Comparison of ENCODE assay signal across 16 cellular contexts in the genomic region with DNA sequence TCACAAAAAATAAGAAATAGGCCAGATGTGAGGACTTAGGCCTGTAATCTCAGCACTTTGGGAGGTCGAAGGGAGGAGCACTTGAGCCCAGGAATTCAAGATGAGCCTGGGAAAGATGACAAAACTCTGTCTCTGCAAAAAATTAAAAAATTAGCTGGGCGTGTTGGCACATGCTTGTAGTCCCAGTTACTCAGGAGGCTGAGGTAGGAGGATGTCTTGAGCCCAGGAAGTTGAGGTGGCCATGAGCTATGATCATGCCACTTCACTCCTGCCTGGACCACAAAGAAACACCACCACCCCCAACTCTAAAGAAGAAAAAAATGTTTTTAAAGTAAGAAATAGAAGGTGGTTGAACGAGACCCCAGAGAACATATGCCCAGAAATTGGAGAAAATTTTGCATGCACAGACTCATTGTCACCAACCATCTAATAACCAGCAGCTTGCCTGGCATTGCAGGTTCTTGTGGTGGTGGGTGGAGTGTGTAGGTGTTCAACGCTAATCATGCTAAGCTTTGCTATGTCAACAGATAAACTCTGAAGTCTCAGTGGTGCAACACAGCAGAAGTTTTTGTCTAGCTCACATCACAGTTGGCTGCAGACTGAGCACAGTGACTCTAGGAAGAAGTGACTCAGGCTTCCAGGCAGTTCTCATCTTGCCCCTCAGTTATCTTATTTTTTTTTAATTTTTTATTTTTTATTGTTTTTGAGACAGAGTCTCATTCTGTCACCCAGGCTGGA. TPM values are rescaled to one million over a fixed set of nuclear protein-coding genes. Genes with fewer than 3 reads are reported as not detected.
DNase-seq lines count a peak whose midpoint lies in the region; ATAC-seq, FAIRE-seq and TF ChIP-seq lines count a peak whose summit lies in the region.
"Had no signal": no experiment of that assay in that cellular context is flagged by ENCODE, and none has a peak within 500 bp of the region (broad histone marks: within the 10 kb centered on the region; RNA-seq: fewer than 3 reads in every experiment).

No MANE protein-coding gene starts in this region.

- no peak overlapping the region for H4K5ac ChIP-seq in IMR-90 (ENCODE audit: low read depth, low read length)

- H3K36me3 ChIP-seq in IMR-90 (ENCODE audit: control insufficient read depth, insufficient read depth, low read length) (no peaks in the 10 kb centered on the region), keratinocyte (ENCODE audit: control insufficient read depth in 2 of 2, extremely low read depth in 1 of 2, insufficient read depth in 2 of 2, low read length in 2 of 2) (no peaks in the 10 kb centered on the region), aorta (ENCODE audit: control insufficient read depth in 1 of 2, insufficient read depth in 2 of 2, low read length in 1 of 2) (no peaks in the 10 kb centered on the region)
- H3K36me3 ChIP-seq: gastroesophageal sphincter, Peyer's patch had no signal

- no peak overlapping the region for H2AK9ac ChIP-seq in IMR-90 (replicated peaks; ENCODE audit: low read depth, low read length, poor library complexity)

- H3K14ac ChIP-seq in IMR-90 (replicated peaks; ENCODE audit: low read depth, low read length), result no peak overlapping the region

- H2BK20ac ChIP-seq in IMR-90 (ENCODE audit: low read depth, low read length), result no peak overlapping the region

- H3K79me1 ChIP-seq in IMR-90 (ENCODE audit: low read depth in 1 of 2, low read length in 2 of 2), result no peaks in the 10 kb centered on the region

- POLR2A ChIA-PET in IMR-90 (lab: Charles Lee; ENCODE audit: unreplicated experiment), result no interaction called here

- no peak overlapping the region for H3K4me2 ChIP-seq in IMR-90 (ENCODE audit: low read depth, low read length)
- peak overlapping the region; percentile 41 for H3K4me2 ChIP-seq in keratinocyte (ENCODE audit: control insufficient read depth, extremely low read depth, insufficient read depth, low read depth, low read length)
- H3K4me2 ChIP-seq: smooth muscle cell had no signal

- H3K23ac ChIP-seq in IMR-90 (ENCODE audit: low read depth, low read length), result no peak overlapping the region

- dilution Hi-C loops in IMR-90 (cut with HindIII; ENCODE audit: low sequenced_read_pairs, unreplicated experiment), result no loop called here
- dilution Hi-C loops in keratinocyte (cut with MboI; ENCODE audit: extremely low pct_ligation_motif_present, low sequenced_read_pairs), result no loop called here

- ATAC-seq in IMR-90 (ENCODE audit: low read depth) (no peak; the same call in 1 of the 2 replicates), aorta (ENCODE audit: low FRiP score) (no peak)
- ATAC-seq: gastroesophageal sphincter had no signal

- H3K79me2 ChIP-seq in keratinocyte (ENCODE audit: control insufficient read depth, insufficient read depth, low read length), result no peaks in the 10 kb centered on the region

- H2AFZ ChIP-seq in IMR-90 (replicated peaks; ENCODE audit: low read length, poor library complexity), result no peak overlapping the region
- H2AFZ ChIP-seq in keratinocyte (ENCODE audit: control insufficient read depth, low read length), result no peak overlapping the region

- H3K4me1 Mint-ChIP-seq in activated naive CD4-positive, alpha-beta T cell treated with anti-CD3 and anti-CD28 coated beads for 36 hours (ENCODE audit: low read depth), result peaks cover 60% of the 10 kb centered on the region

- H3K27me3 ChIP-seq in IMR-90 (ENCODE audit: control insufficient read depth, insufficient read depth, low read length) (no peaks in the 10 kb centered on the region; the same call in 1 of the 2 replicates), keratinocyte (ENCODE audit: control insufficient read depth, extremely low read depth, insufficient read depth, low read length) (no peaks in the 10 kb centered on the region), aorta (ENCODE audit: control insufficient read depth in 1 of 2, insufficient read depth in 2 of 2, low read length in 1 of 2) (no peaks in the 10 kb centered on the region)
- H3K27me3 ChIP-seq: gastroesophageal sphincter, Peyer's patch had no signal

- H2AK5ac ChIP-seq in IMR-90 (ENCODE audit: low read depth, low read length), result no peak overlapping the region

- no peak for TF ChIP-seq POLR2A in IMR-90 (IDR thresholded peaks at IDR 0.05; ENCODE audit: low read depth, low read length)

- no peak overlapping the region for H3K18ac ChIP-seq in IMR-90 (ENCODE audit: low read depth, low read length)

- no peak overlapping the region for H2BK5ac ChIP-seq in IMR-90 (ENCODE audit: low read depth, low read length, poor library complexity, severe bottlenecking)

- FAIRE-seq in keratinocyte (lab: Jason Lieb, UNC), result peak; percentile 49
- FAIRE-seq: endometrium, TTC549 had no signal

- CTCF ChIA-PET in IMR-90 (lab: Yijun Ruan, JAX), result interaction anchor here (0.9 kb wide), 1 partner anchor 8 kb away, joined by 3 read pairs; no protein-coding TSS in a partner anchor
- CTCF ChIA-PET in activated naive CD4-positive, alpha-beta T cell treated with anti-CD3 and anti-CD28 coated beads for 36 hours (lab: Charles Lee), result interaction anchor here (0.7 to 0.8 kb wide), 6 partner anchors 9 to 264 kb away, joined by 3 to 6 read pairs (median 3); no protein-coding TSS in a partner anchor

- H3K4me1 ChIP-seq in IMR-90 (ENCODE audit: control insufficient read depth, insufficient read depth, low read length), result no peaks in the 10 kb centered on the region
- H3K4me1 ChIP-seq in keratinocyte (ENCODE audit: control insufficient read depth, extremely low read depth, insufficient read depth, low read length), result peaks cover 15% of the 10 kb centered on the region
- H3K4me1 ChIP-seq in aorta (ENCODE audit: control insufficient read depth in 1 of 2, insufficient read depth in 2 of 2, low read length in 2 of 2), result no peaks in the 10 kb centered on the region
- H3K4me1 ChIP-seq: gastroesophageal sphincter had no signal

- H3K9me3 ChIP-seq in IMR-90 (ENCODE audit: control insufficient read depth, insufficient read depth, low read length) (no peaks in the 10 kb centered on the region), keratinocyte (ENCODE audit: control insufficient read depth, low read depth, low read length) (no peaks in the 10 kb centered on the region), aorta (ENCODE audit: control insufficient read depth, low read length) (peaks cover 2% of the 10 kb centered on the region)
- H3K9me3 ChIP-seq: gastroesophageal sphincter, Peyer's patch had no signal

- H3K9ac ChIP-seq in IMR-90 (ENCODE audit: low read depth, low read length) (no peak overlapping the region), keratinocyte (ENCODE audit: control insufficient read depth, extremely low read depth, insufficient read depth, low read length) (no peak overlapping the region)

- no peak overlapping the region for H2BK15ac ChIP-seq in IMR-90 (ENCODE audit: low read depth, low read length)

- H3K9me1 ChIP-seq in IMR-90 (ENCODE audit: insufficient read depth, low read length), result no peaks in the 10 kb centered on the region
- H3K9me1 ChIP-seq in keratinocyte (ENCODE audit: control insufficient read depth, extremely low read depth, insufficient read depth, low read length), result no peaks in the 10 kb centered on the region

- H3K4me3 Mint-ChIP-seq in activated naive CD4-positive, alpha-beta T cell treated with anti-CD3 and anti-CD28 coated beads for 36 hours, result no peak overlapping the region
- H3K4me3 Mint-ChIP-seq: naive B cell had no signal

- no TSS peak for BruUV-seq in IMR-90 (replicated peaks; lab: Mats Ljungman, UMichigan)

- 86% methylated on average over 1 of the region's 4 CpGs; no CpG with 5 or more reads in 1 of the 2 experiments for WGBS in IMR-90 (ENCODE audit: extremely low coverage in 2 of 2, insufficient read length in 1 of 2), 2 experiments
- WGBS in aorta, 2 donors, result 75 to 77% methylated on average over 4 of the region's 4 CpGs

- no peak overlapping the region for H3K4me3 ChIP-seq in IMR-90 (ENCODE audit: insufficient read depth, low read depth, low read length)
- no peak overlapping the region for H3K4me3 ChIP-seq in keratinocyte (ENCODE audit: control insufficient read depth in 2 of 3, extremely low read depth in 1 of 3, insufficient read depth in 2 of 3, low read depth in 1 of 3, low read length in 3 of 3)
- no peak overlapping the region for H3K4me3 ChIP-seq in aorta (ENCODE audit: low read length in 2 of 2)
- H3K4me3 ChIP-seq: gastroesophageal sphincter, Peyer's patch, smooth muscle cell had no signal

- no peak for TF ChIP-seq CTCF in IMR-90 (conservative IDR thresholded peaks at IDR 0.05; ENCODE audit: low read depth, low read length)
- TF ChIP-seq CTCF in keratinocyte (optimal IDR thresholded peaks at IDR 0.05 in 1 of 3, IDR thresholded peaks at IDR 0.05 in 1 of 3, conservative IDR thresholded peaks at IDR 0.05 in 1 of 3; ENCODE audit: extremely low read depth in 1 of 3, insufficient read depth in 2 of 3, low read length in 3 of 3), result no peak

- no peak overlapping the region for H4K8ac ChIP-seq in IMR-90 (ENCODE audit: low read depth in 2 of 2, low read length in 2 of 2)

- no peak overlapping the region for H3K4ac ChIP-seq in IMR-90 (ENCODE audit: low read depth, low read length)

- no peak overlapping the region for H3K56ac ChIP-seq in IMR-90 (ENCODE audit: extremely low read depth, insufficient read depth, low read length)

- no peak for TF ChIP-seq RAD21 in IMR-90 (IDR thresholded peaks at IDR 0.05; ENCODE audit: low read length)

- H3K27me3 Mint-ChIP-seq in activated naive CD4-positive, alpha-beta T cell treated with anti-CD3 and anti-CD28 coated beads for 36 hours (ENCODE audit: low read depth), result no peaks in the 10 kb centered on the region

- no peaks in the 10 kb centered on the region for H4K20me1 ChIP-seq in IMR-90 (ENCODE audit: insufficient read depth, low read length)
- no peaks in the 10 kb centered on the region for H4K20me1 ChIP-seq in keratinocyte (ENCODE audit: control insufficient read depth, extremely low read depth, insufficient read depth, low read length)

- DNase-seq in activated CD4-positive, alpha-beta T cell treated with anti-CD3 and anti-CD28 coated beads for 48 hours, result peak; percentile 38
- no peak for DNase-seq in activated CD4-positive, alpha-beta T cell treated with anti-CD3 and anti-CD28 coated beads for 1 hour
- peak; percentile 39 for DNase-seq in IMR-90
- DNase-seq in activated naive CD4-positive, alpha-beta T cell treated with anti-CD3 and anti-CD28 coated beads for 36 hours, result peak; percentile 62
- no peak for DNase-seq in keratinocyte (ENCODE audit: low read depth, low spot score)
- no peak for DNase-seq in SHP77 (lab: John Stamatoyannopoulos, UW)
- DNase-seq in aorta, result no peak
- no peak for DNase-seq in HuH-7 (ENCODE audit: low spot score)
- DNase-seq: naive B cell, NCI-H2081 treated with DMSO at 0.1 percent for 48 hours, NCI-H526 treated with DMSO at 0.1 percent for 48 hours, Peyer's patch had no signal

- H3K27ac ChIP-seq in IMR-90 (ENCODE audit: insufficient read depth, low read length) (no peak overlapping the region), keratinocyte (ENCODE audit: control insufficient read depth, insufficient read depth, low read length) (no peak overlapping the region), aorta (ENCODE audit: low read depth in 1 of 2, low read length in 2 of 2) (no peak overlapping the region)
- H3K27ac ChIP-seq: gastroesophageal sphincter, Peyer's patch had no signal

- no peak overlapping the region for H2BK120ac ChIP-seq in IMR-90 (ENCODE audit: low read depth, low read length)

- in situ Hi-C loops in IMR-90 (cut with MboI; ENCODE audit: low sequenced_read_pairs), result no loop called here

- no peak overlapping the region for H3K27ac Mint-ChIP-seq in activated naive CD4-positive, alpha-beta T cell treated with anti-CD3 and anti-CD28 coated beads for 36 hours

- no peak overlapping the region for H4K91ac ChIP-seq in IMR-90 (ENCODE audit: insufficient read depth, low read depth, low read length)

- no peaks in the 10 kb centered on the region for H3K9me3 Mint-ChIP-seq in activated naive CD4-positive, alpha-beta T cell treated with anti-CD3 and anti-CD28 coated beads for 36 hours

- no peaks in the 10 kb centered on the region for H3K36me3 Mint-ChIP-seq in activated naive CD4-positive, alpha-beta T cell treated with anti-CD3 and anti-CD28 coated beads for 36 hours (ENCODE audit: low read depth)
- H3K36me3 Mint-ChIP-seq: naive B cell had no signal

- intact Hi-C loops in IMR-90 (cut with micrococcal nuclease), result no loop called here
- intact Hi-C loops in activated naive CD4-positive, alpha-beta T cell treated with anti-CD3 and anti-CD28 coated beads for 36 hours (cut with micrococcal nuclease), result no loop called here
- intact Hi-C loops in aorta (cut with DNase I), result no loop called here

RNA-seq across cellular contexts. Expression of gene ARL4C, which starts 18.6 kb away (rescaled TPM):
- total RNA-seq in IMR-90 (2012; rRNA removed) (7.7 and 12.5 TPM in 2 replicates), aorta (10 to 100 TPM; 10.8 to 12.5 TPM)
- polyA plus RNA-seq in IMR-90 (2012; rRNA removed) (8.2 and 8.7 TPM in 2 replicates), keratinocyte (55.0 to 108 TPM (median 79.5 TPM) in 3 replicates), aorta (1 to 10 TPM; 6.8 to 7.2 TPM)
- polyA plus RNA-seq in IMR-90 (2012; cell fraction: cytosol; rRNA removed), result 4.8 and 7.4 TPM in 2 replicates
- 6.5 and 6.7 TPM in 2 replicates for polyA plus RNA-seq in IMR-90 (2012; cell fraction: nucleus; rRNA removed; ENCODE audit: low replicate concordance)
- total RNA-seq in activated naive CD4-positive, alpha-beta T cell treated with anti-CD3 and anti-CD28 coated beads for 36 hours, result 10 to 100 TPM; 24.2 to 24.9 TPM
- polyA plus RNA-seq in keratinocyte (2011; ENCODE audit: low read depth), result 15.7 TPM
- polyA plus RNA-seq in keratinocyte (2011; cell fraction: cytosol; rRNA removed), result 88.4 and 91.7 TPM in 2 replicates
- 80.7 and 82.4 TPM in 2 replicates for polyA plus RNA-seq in keratinocyte (2011; cell fraction: nucleus; rRNA removed)
- polyA plus RNA-seq in keratinocyte (2012; ENCODE audit: low replicate concordance), result 33.5 and 151 TPM in 2 replicates
- 54.9 to 71.5 TPM (median 67.6 TPM) in 3 replicates for polyA minus RNA-seq in keratinocyte
- 123 TPM for polyA minus RNA-seq in keratinocyte (2011; cell fraction: cytosol; rRNA and poly(A)+ RNA removed)
- 45.6 and 62.1 TPM in 2 replicates for polyA minus RNA-seq in keratinocyte (2011; cell fraction: nucleus; rRNA and poly(A)+ RNA removed)

Comparison
In these comparisons a context has a peak if more than half of its experiments do, and no peak if none do; other contexts are left out.
1. DNase-seq: peak in activated CD4-positive, alpha-beta T cell treated with anti-CD3 and anti-CD28 coated beads for 48 hours (single experiment), IMR-90 (single experiment) and activated naive CD4-positive, alpha-beta T cell treated with anti-CD3 and anti-CD28 coated beads for 36 hours (single experiment); none in activated CD4-positive, alpha-beta T cell treated with anti-CD3 and anti-CD28 coated beads for 1 hour (single experiment), keratinocyte (single experiment), SHP77 (0 of 2), aorta (0 of 2) and HuH-7 (single experiment).